Comparison of ENCODE assay signal across 20 cellular contexts in genomic region chr1:6592441-6592840, GRCh38. TPM values are rescaled to one million over a fixed set of nuclear protein-coding genes. Genes with fewer than 3 reads are reported as not detected.
DNase-seq lines count a peak whose midpoint lies in the region; ATAC-seq, FAIRE-seq and TF ChIP-seq lines count a peak whose summit lies in the region.
"Had no signal": no experiment of that assay in that cellular context is flagged by ENCODE, and none has a peak within 500 bp of the region (broad histone marks: within the 10 kb centered on the region; RNA-seq: fewer than 3 reads in every experiment).

No MANE protein-coding gene starts in this region.

- in situ Hi-C loops in HepG2 (cut with HindIII; ENCODE audit: extremely low pct_ligation_motif_present, low pct_unique_long_range_greater_than_20kb), result no loop called here

- FAIRE-seq in HepG2 (lab: Jason Lieb, UNC), result no peak
- FAIRE-seq in HTR-8/SVneo (lab: Jason Lieb, UNC), result no peak

- no peak overlapping the region for H3K27ac Mint-ChIP-seq in CD8-positive, alpha-beta memory T cell

- CTCF ChIA-PET in HepG2 (lab: Yijun Ruan, JAX; ENCODE audit: low intra/inter-chr PET ratio, low total read pairs), result no interaction called here
- CTCF ChIA-PET in CD8-positive, alpha-beta memory T cell (lab: Charles Lee), result interaction anchor here (1.1 kb wide), 1 partner anchor 104 kb away, joined by 3 read pairs; no protein-coding TSS in a partner anchor

- intact Hi-C loops in HepG2 (cut with micrococcal nuclease; ENCODE audit: unreplicated experiment), result no loop called here
- intact Hi-C loops in right lobe of liver (cut with DNase I), result no loop called here

- no peak for TF ChIP-seq CTCF in HepG2 (CRISPR knock-in tag; IDR thresholded peaks at IDR 0.05)
- TF ChIP-seq CTCF in right lobe of liver (IDR thresholded peaks at IDR 0.05), result no peak

- H3K4me1 ChIP-seq in HepG2 (ENCODE audit: insufficient read depth, low read length), result peaks cover 10% of the 10 kb centered on the region
- peaks cover 0 to 13% (median 1%) of the 10 kb centered on the region in 4 donors for H3K4me1 ChIP-seq in right lobe of liver
- H3K4me1 ChIP-seq in CD8-positive, alpha-beta memory T cell (ENCODE audit: insufficient read depth, low read length), result peaks cover 37% of the 10 kb centered on the region

- H3K36me3 Mint-ChIP-seq in CD8-positive, alpha-beta memory T cell, result peaks cover 0 to 91% (median 4%) of the 10 kb centered on the region in 3 donors

- WGBS in HepG2 (ENCODE audit: low lambda C conversion rate), result 92% methylated on average over 4 of the region's 5 CpGs
- WGBS in right lobe of liver (ENCODE audit: insufficient coverage, low coverage, low lambda C conversion rate, missing lambda C conversion rate), result 40% methylated on average over 1 of the region's 5 CpGs

- ATAC-seq in HepG2 (no peak), right lobe of liver (no peak)

- DNase-seq in HepG2 (ENCODE audit: low spot score) (no peak), right lobe of liver (no peak), islet precursor cell (peak; percentile 40), HTR-8/SVneo (ENCODE audit: insufficient read length, low spot score) (no peak), NCI-H69 (lab: John Stamatoyannopoulos, UW) (no peak)
- no peak for DNase-seq in CD8-positive, alpha-beta memory T cell
- DNase-seq: ACHN; activated naive CD4-positive, alpha-beta T cell treated with anti-CD3 and anti-CD28 coated beads, Interleukin-2, amount 50 U/mL, for 16 hours; activated T-cell treated with anti-CD3 and anti-CD28 coated beads, Interleukin-2, amount 50 U/mL, for 48 hours; CD4-positive, CD25-positive, alpha-beta regulatory T cell; DMS79 treated with DMSO at 0.1 percent for 48 hours; NCI-H1105; NCI-H510A treated with DMSO at 0.1 percent for 48 hours; stimulated activated CD4-positive, alpha-beta T cell treated with anti-CD3 and anti-CD28 coated beads, Interleukin-15, amount 100 ng/mL, for 24 hours; stimulated activated naive CD4-positive, alpha-beta T cell treated with Interleukin-2 at 50 U/mL for 16 hours; T-helper 1 cell had no signal

- peaks cover 26 to 68% (median 28%) of the 10 kb centered on the region in 3 donors for H3K4me1 Mint-ChIP-seq in CD8-positive, alpha-beta memory T cell

- H3K27ac ChIP-seq in HepG2 (ENCODE audit: extremely low read length, insufficient read depth, low read length), result no peak overlapping the region
- H3K27ac ChIP-seq in right lobe of liver, result no peak overlapping the region
- H3K27ac ChIP-seq in CD8-positive, alpha-beta memory T cell (ENCODE audit: low read depth, low read length), result no peak overlapping the region
- H3K27ac ChIP-seq: upper lobe of left lung had no signal

- TF ChIP-seq POLR2A in HepG2 (IDR thresholded peaks at IDR 0.05; ENCODE audit: insufficient read depth in 1 of 2, low read depth in 2 of 2, low read length in 2 of 2), result no peak; a peak in 1 of 4 replicates
- no peak for TF ChIP-seq POLR2A in right lobe of liver (IDR thresholded peaks at IDR 0.05)

- H3K36me3 ChIP-seq in HepG2 (replicated peaks in 1 of 2; ENCODE audit: control insufficient read depth in 1 of 2, insufficient read depth in 2 of 2, low read length in 2 of 2) (peaks cover 41 to 83% of the 10 kb centered on the region in 2 experiments), right lobe of liver (peaks cover 0 to 89% (median 45%) of the 10 kb centered on the region in 4 donors)
- H3K36me3 ChIP-seq in CD8-positive, alpha-beta memory T cell (ENCODE audit: insufficient read depth, low read length), result peaks cover 44% of the 10 kb centered on the region

- no peak for TF ChIP-seq RAD21 in HepG2 (CRISPR knock-in tag; IDR thresholded peaks at IDR 0.05)

- BruUV-seq in HepG2 (replicated peaks; lab: Mats Ljungman, UMichigan), result no TSS peak

- no peaks in the 10 kb centered on the region for H3K9me3 Mint-ChIP-seq in CD8-positive, alpha-beta memory T cell
- H3K9me3 Mint-ChIP-seq: CD4-positive, CD25-positive, alpha-beta regulatory T cell had no signal

- H3K4me3 ChIP-seq in HepG2 (replicated peaks in 1 of 3; ENCODE audit: insufficient read depth in 1 of 3, low read depth in 2 of 3, low read length in 3 of 3) (no peak overlapping the region), right lobe of liver (no peak overlapping the region)
- no peak overlapping the region for H3K4me3 ChIP-seq in CD8-positive, alpha-beta memory T cell (ENCODE audit: low read length)
- H3K4me3 ChIP-seq: upper lobe of left lung had no signal

- H3K4me3 Mint-ChIP-seq in CD8-positive, alpha-beta memory T cell, result no peak overlapping the region
- H3K4me3 Mint-ChIP-seq: CD4-positive, CD25-positive, alpha-beta regulatory T cell had no signal

- H3K79me2 ChIP-seq in HepG2 (ENCODE audit: insufficient read depth, low read length), result peaks cover 16% of the 10 kb centered on the region

- H3K9ac ChIP-seq in HepG2 (ENCODE audit: insufficient read depth, low read depth, low read length), result no peak overlapping the region

- no peaks in the 10 kb centered on the region for H3K9me3 ChIP-seq in HepG2 (ENCODE audit: low read length)
- no peaks in the 10 kb centered on the region for H3K9me3 ChIP-seq in right lobe of liver
- no peaks in the 10 kb centered on the region for H3K9me3 ChIP-seq in CD8-positive, alpha-beta memory T cell (ENCODE audit: low read length)
- H3K9me3 ChIP-seq: upper lobe of left lung had no signal

- H3K4me2 ChIP-seq in HepG2 (ENCODE audit: low read depth, low read length), result no peak overlapping the region

- peaks cover 36% of the 10 kb centered on the region for H4K20me1 ChIP-seq in HepG2 (ENCODE audit: insufficient read depth, low read length)

- TF ChIP-seq EP300 in HepG2 (IDR thresholded peaks at IDR 0.05; ENCODE audit: low read depth in 2 of 2, low read length in 2 of 2), result no peak
- no peak for TF ChIP-seq EP300 in HepG2 (CRISPR knock-in tag; IDR thresholded peaks at IDR 0.05; ENCODE audit: borderline replicate concordance)

- no peaks in the 10 kb centered on the region for H3K27me3 Mint-ChIP-seq in CD8-positive, alpha-beta memory T cell

- H3K27me3 ChIP-seq in HepG2 (ENCODE audit: control insufficient read depth in 1 of 2, insufficient read depth in 2 of 2, low read length in 2 of 2) (no peaks in the 10 kb centered on the region), right lobe of liver (no peaks in the 10 kb centered on the region)
- H3K27me3 ChIP-seq in CD8-positive, alpha-beta memory T cell (ENCODE audit: insufficient read depth, low read length, poor library complexity, severe bottlenecking), result no peaks in the 10 kb centered on the region
- H3K27me3 ChIP-seq: upper lobe of left lung had no signal

- H2AFZ ChIP-seq in HepG2 (ENCODE audit: low read length), result no peak overlapping the region

- POLR2A ChIA-PET in HepG2 (lab: Yijun Ruan, JAX), result interaction anchor here (1.4 kb wide), 1 partner anchor 9 kb away, joined by 5 read pairs; no protein-coding TSS in a partner anchor
- POLR2A ChIA-PET in CD8-positive, alpha-beta memory T cell (lab: Charles Lee), result no interaction called here

RNA-seq across cellular contexts. Expression of gene KLHL21, which starts 10.2 kb away (rescaled TPM):
- total RNA-seq in HepG2 (2016; rRNA removed; fragmentation: Illumina TruSeq; extraction: Trizol) (20.9 and 25.0 TPM in 2 replicates), right lobe of liver (10 to 100 TPM; 12.1 to 24.6 (median 20.0) TPM)
- 4.1 and 5.1 TPM in 2 replicates for total RNA-seq in HepG2 (2016; cell fraction: cytosol; rRNA removed; fragmentation: Illumina TruSeq; extraction: Trizol; ENCODE audit: low read depth)
- 16.6 and 24.3 TPM in 2 replicates for total RNA-seq in HepG2 (2016; cell fraction: insoluble cytoplasmic fraction; rRNA removed; fragmentation: Illumina TruSeq; extraction: Trizol)
- 11.5 and 11.6 TPM in 2 replicates for total RNA-seq in HepG2 (2016; cell fraction: membrane; rRNA removed; fragmentation: Illumina TruSeq; extraction: Trizol)
- total RNA-seq in HepG2 (2016; cell fraction: nucleus; rRNA removed; fragmentation: Illumina TruSeq; extraction: Trizol), result 22.1 and 26.1 TPM in 2 replicates
- 14.8 and 19.9 TPM in 2 replicates for polyA plus RNA-seq in HepG2 (2011; rRNA removed)
- 10.9 and 14.4 TPM in 2 replicates for polyA plus RNA-seq in HepG2 (2011; cell fraction: cytosol; rRNA removed)
- polyA plus RNA-seq in HepG2 (2011; cell fraction: nucleus; rRNA removed), result 95.0 and 99.0 TPM in 2 replicates
- polyA plus RNA-seq in HepG2 (2012), result 13.7 and 34.6 TPM in 2 replicates
- 2.2 and 2.8 TPM in 2 replicates for polyA plus RNA-seq in HepG2 (2016; cell fraction: cytosol; fragmentation: Illumina TruSeq; extraction: Trizol; ENCODE audit: low read depth)
- 14.0 and 18.0 TPM in 2 replicates for polyA plus RNA-seq in HepG2 (2016; cell fraction: insoluble cytoplasmic fraction; fragmentation: Illumina TruSeq; extraction: Trizol; ENCODE audit: low read depth)
- polyA plus RNA-seq in HepG2 (2016; cell fraction: membrane; fragmentation: Illumina TruSeq; extraction: Trizol; ENCODE audit: low read depth), result 4.8 and 5.2 TPM in 2 replicates
- polyA plus RNA-seq in HepG2 (2016; cell fraction: nucleus; fragmentation: Illumina TruSeq; extraction: Trizol; ENCODE audit: insufficient read depth, low read depth), result 41.5 and 42.6 TPM in 2 replicates
- polyA minus RNA-seq in HepG2 (2011; rRNA and poly(A)+ RNA removed; ENCODE audit: low replicate concordance), result 28.3 and 69.9 TPM in 2 replicates
- 21.0 and 26.5 TPM in 2 replicates for polyA minus RNA-seq in HepG2 (2011; cell fraction: cytosol; rRNA and poly(A)+ RNA removed)
- polyA minus RNA-seq in HepG2 (2011; cell fraction: nucleus; rRNA and poly(A)+ RNA removed), result 34.2 and 40.8 TPM in 2 replicates
- 10 to 100 TPM; 36.4 to 37.3 TPM for total RNA-seq in CD8-positive, alpha-beta memory T cell
- polyA plus RNA-seq in CD8-positive, alpha-beta memory T cell, result 31.6 TPM

RNA-seq across cellular contexts. Expression of gene ZBTB48, which starts 12.6 kb away (rescaled TPM):
- total RNA-seq in HepG2 (2016; rRNA removed; fragmentation: Illumina TruSeq; extraction: Trizol) (13.8 and 17.1 TPM in 2 replicates), right lobe of liver (10 to 100 TPM in 4 of 6 experiments, 1 to 10 TPM in 2; 5.9 to 43.1 (median 19.5) TPM)
- total RNA-seq in HepG2 (2016; cell fraction: cytosol; rRNA removed; fragmentation: Illumina TruSeq; extraction: Trizol; ENCODE audit: low read depth), result 5.0 and 5.2 TPM in 2 replicates
- 8.3 and 21.5 TPM in 2 replicates for total RNA-seq in HepG2 (2016; cell fraction: insoluble cytoplasmic fraction; rRNA removed; fragmentation: Illumina TruSeq; extraction: Trizol)
- total RNA-seq in HepG2 (2016; cell fraction: membrane; rRNA removed; fragmentation: Illumina TruSeq; extraction: Trizol), result 5.7 and 8.8 TPM in 2 replicates
- 17.3 and 20.3 TPM in 2 replicates for total RNA-seq in HepG2 (2016; cell fraction: nucleus; rRNA removed; fragmentation: Illumina TruSeq; extraction: Trizol)
- polyA plus RNA-seq in HepG2 (2011; rRNA removed), result 13.0 and 18.1 TPM in 2 replicates
- 10.2 and 13.3 TPM in 2 replicates for polyA plus RNA-seq in HepG2 (2011; cell fraction: cytosol; rRNA removed)
- 62.4 and 69.3 TPM in 2 replicates for polyA plus RNA-seq in HepG2 (2011; cell fraction: nucleus; rRNA removed)
- 9.9 and 13.5 TPM in 2 replicates for polyA plus RNA-seq in HepG2 (2012)
- 3.7 and 4.2 TPM in 2 replicates for polyA plus RNA-seq in HepG2 (2016; cell fraction: cytosol; fragmentation: Illumina TruSeq; extraction: Trizol; ENCODE audit: low read depth)
- 7.6 TPM in 2 replicates for polyA plus RNA-seq in HepG2 (2016; cell fraction: insoluble cytoplasmic fraction; fragmentation: Illumina TruSeq; extraction: Trizol; ENCODE audit: low read depth)
- polyA plus RNA-seq in HepG2 (2016; cell fraction: membrane; fragmentation: Illumina TruSeq; extraction: Trizol; ENCODE audit: low read depth), result 5.0 and 5.6 TPM in 2 replicates
- polyA plus RNA-seq in HepG2 (2016; cell fraction: nucleus; fragmentation: Illumina TruSeq; extraction: Trizol; ENCODE audit: insufficient read depth, low read depth), result 44.7 and 51.5 TPM in 2 replicates
- polyA minus RNA-seq in HepG2 (2011; rRNA and poly(A)+ RNA removed; ENCODE audit: low replicate concordance), result 30.6 and 46.1 TPM in 2 replicates
- 4.3 and 8.8 TPM in 2 replicates for polyA minus RNA-seq in HepG2 (2011; cell fraction: cytosol; rRNA and poly(A)+ RNA removed)
- 18.5 and 19.6 TPM in 2 replicates for polyA minus RNA-seq in HepG2 (2011; cell fraction: nucleus; rRNA and poly(A)+ RNA removed)
- 10 to 100 TPM; 25.0 to 31.7 TPM for total RNA-seq in CD8-positive, alpha-beta memory T cell
- polyA plus RNA-seq in CD8-positive, alpha-beta memory T cell, result 24.1 TPM

RNA-seq across cellular contexts. Expression of gene PHF13, which starts 21.1 kb away (rescaled TPM):
- total RNA-seq in HepG2 (2016; rRNA removed; fragmentation: Illumina TruSeq; extraction: Trizol), result 7.4 and 8.4 TPM in 2 replicates
- total RNA-seq in HepG2 (2016; cell fraction: cytosol; rRNA removed; fragmentation: Illumina TruSeq; extraction: Trizol; ENCODE audit: low read depth), result 1.8 TPM in 2 replicates
- total RNA-seq in HepG2 (2016; cell fraction: insoluble cytoplasmic fraction; rRNA removed; fragmentation: Illumina TruSeq; extraction: Trizol), result 7.7 and 8.2 TPM in 2 replicates
- 5.3 and 5.8 TPM in 2 replicates for total RNA-seq in HepG2 (2016; cell fraction: membrane; rRNA removed; fragmentation: Illumina TruSeq; extraction: Trizol)
- total RNA-seq in HepG2 (2016; cell fraction: nucleus; rRNA removed; fragmentation: Illumina TruSeq; extraction: Trizol), result 8.5 and 10.6 TPM in 2 replicates
- 4.7 and 6.1 TPM in 2 replicates for polyA plus RNA-seq in HepG2 (2011; rRNA removed)
- 3.7 and 4.9 TPM in 2 replicates for polyA plus RNA-seq in HepG2 (2011; cell fraction: cytosol; rRNA removed)
- 9.9 and 12.6 TPM in 2 replicates for polyA plus RNA-seq in HepG2 (2011; cell fraction: nucleus; rRNA removed)
- 15.6 and 16.1 TPM in 2 replicates for polyA plus RNA-seq in HepG2 (2012)
- polyA plus RNA-seq in HepG2 (2016; cell fraction: cytosol; fragmentation: Illumina TruSeq; extraction: Trizol; ENCODE audit: low read depth), result 0.83 and 0.97 TPM in 2 replicates
- 9.5 and 10.6 TPM in 2 replicates for polyA plus RNA-seq in HepG2 (2016; cell fraction: insoluble cytoplasmic fraction; fragmentation: Illumina TruSeq; extraction: Trizol; ENCODE audit: low read depth)
- 2.9 and 3.0 TPM in 2 replicates for polyA plus RNA-seq in HepG2 (2016; cell fraction: membrane; fragmentation: Illumina TruSeq; extraction: Trizol; ENCODE audit: low read depth)
- polyA plus RNA-seq in HepG2 (2016; cell fraction: nucleus; fragmentation: Illumina TruSeq; extraction: Trizol; ENCODE audit: insufficient read depth, low read depth), result 19.2 and 19.9 TPM in 2 replicates
- 2.6 and 5.3 TPM in 2 replicates for polyA minus RNA-seq in HepG2 (2011; rRNA and poly(A)+ RNA removed; ENCODE audit: low replicate concordance)
- 4.9 and 7.5 TPM in 2 replicates for polyA minus RNA-seq in HepG2 (2011; cell fraction: cytosol; rRNA and poly(A)+ RNA removed)
- 4.2 and 4.7 TPM in 2 replicates for polyA minus RNA-seq in HepG2 (2011; cell fraction: nucleus; rRNA and poly(A)+ RNA removed)
- total RNA-seq in right lobe of liver, result 1 to 10 TPM; 2.7 to 6.2 (median 4.5) TPM
- total RNA-seq in CD8-positive, alpha-beta memory T cell, result 10 to 100 TPM; 12.5 to 14.0 TPM
- 4.9 TPM for polyA plus RNA-seq in CD8-positive, alpha-beta memory T cell

RNA-seq across cellular contexts. Expression of gene THAP3, which starts 32.2 kb away (rescaled TPM):
- total RNA-seq in HepG2 (2016; rRNA removed; fragmentation: Illumina TruSeq; extraction: Trizol), result 14.9 and 15.0 TPM in 2 replicates
- 9.0 and 9.7 TPM in 2 replicates for total RNA-seq in HepG2 (2016; cell fraction: cytosol; rRNA removed; fragmentation: Illumina TruSeq; extraction: Trizol; ENCODE audit: low read depth)
- 15.7 and 15.9 TPM in 2 replicates for total RNA-seq in HepG2 (2016; cell fraction: insoluble cytoplasmic fraction; rRNA removed; fragmentation: Illumina TruSeq; extraction: Trizol)
- total RNA-seq in HepG2 (2016; cell fraction: membrane; rRNA removed; fragmentation: Illumina TruSeq; extraction: Trizol), result 12.2 and 13.1 TPM in 2 replicates
- 12.6 and 13.1 TPM in 2 replicates for total RNA-seq in HepG2 (2016; cell fraction: nucleus; rRNA removed; fragmentation: Illumina TruSeq; extraction: Trizol)
- polyA plus RNA-seq in HepG2 (2011; rRNA removed), result 10.3 and 12.1 TPM in 2 replicates
- 7.0 and 10.7 TPM in 2 replicates for polyA plus RNA-seq in HepG2 (2011; cell fraction: cytosol; rRNA removed)
- 24.3 and 30.1 TPM in 2 replicates for polyA plus RNA-seq in HepG2 (2011; cell fraction: nucleus; rRNA removed)
- polyA plus RNA-seq in HepG2 (2012), result 8.1 and 8.4 TPM in 2 replicates
- 4.4 and 4.8 TPM in 2 replicates for polyA plus RNA-seq in HepG2 (2016; cell fraction: cytosol; fragmentation: Illumina TruSeq; extraction: Trizol; ENCODE audit: low read depth)
- polyA plus RNA-seq in HepG2 (2016; cell fraction: insoluble cytoplasmic fraction; fragmentation: Illumina TruSeq; extraction: Trizol; ENCODE audit: low read depth), result 11.7 and 12.3 TPM in 2 replicates
- polyA plus RNA-seq in HepG2 (2016; cell fraction: membrane; fragmentation: Illumina TruSeq; extraction: Trizol; ENCODE audit: low read depth), result 5.1 and 6.0 TPM in 2 replicates
- 24.7 and 27.0 TPM in 2 replicates for polyA plus RNA-seq in HepG2 (2016; cell fraction: nucleus; fragmentation: Illumina TruSeq; extraction: Trizol; ENCODE audit: insufficient read depth, low read depth)
- polyA minus RNA-seq in HepG2 (2011; rRNA and poly(A)+ RNA removed; ENCODE audit: low replicate concordance), result 17.1 and 18.0 TPM in 2 replicates
- polyA minus RNA-seq in HepG2 (2011; cell fraction: cytosol; rRNA and poly(A)+ RNA removed), result 3.2 and 4.4 TPM in 2 replicates
- 8.4 and 9.4 TPM in 2 replicates for polyA minus RNA-seq in HepG2 (2011; cell fraction: nucleus; rRNA and poly(A)+ RNA removed)
- 10 to 100 TPM in 4 of 6 experiments, 1 to 10 TPM in 2; 5.9 to 11.3 (median 10.3) TPM for total RNA-seq in right lobe of liver
- 10 to 100 TPM; 18.3 to 20.6 TPM for total RNA-seq in CD8-positive, alpha-beta memory T cell
- polyA plus RNA-seq in CD8-positive, alpha-beta memory T cell, result 24.0 TPM

RNA-seq across cellular contexts. Expression of gene TAS1R1, which starts 37.3 kb away (rescaled TPM):
- 0.98 and 1.4 TPM in 2 replicates for total RNA-seq in HepG2 (2016; rRNA removed; fragmentation: Illumina TruSeq; extraction: Trizol)
- total RNA-seq in HepG2 (2016; cell fraction: cytosol; rRNA removed; fragmentation: Illumina TruSeq; extraction: Trizol; ENCODE audit: low read depth), result 0.26 and 0.30 TPM in 2 replicates
- 1.4 and 1.7 TPM in 2 replicates for total RNA-seq in HepG2 (2016; cell fraction: insoluble cytoplasmic fraction; rRNA removed; fragmentation: Illumina TruSeq; extraction: Trizol)
- total RNA-seq in HepG2 (2016; cell fraction: membrane; rRNA removed; fragmentation: Illumina TruSeq; extraction: Trizol), result 1.1 and 2.0 TPM in 2 replicates
- 1.1 TPM in 2 replicates for total RNA-seq in HepG2 (2016; cell fraction: nucleus; rRNA removed; fragmentation: Illumina TruSeq; extraction: Trizol)
- 1.6 and 1.9 TPM in 2 replicates for polyA plus RNA-seq in HepG2 (2011; rRNA removed)
- polyA plus RNA-seq in HepG2 (2011; cell fraction: cytosol; rRNA removed), result 1.8 and 2.4 TPM in 2 replicates
- 0.93 and 1.9 TPM in 2 replicates for polyA plus RNA-seq in HepG2 (2011; cell fraction: nucleus; rRNA removed)
- polyA plus RNA-seq in HepG2 (2012), result 0.30 and 0.32 TPM in 2 replicates
- 0.71 and 0.72 TPM in 2 replicates for polyA plus RNA-seq in HepG2 (2016; cell fraction: cytosol; fragmentation: Illumina TruSeq; extraction: Trizol; ENCODE audit: low read depth)
- 0.81 and 1.2 TPM in 2 replicates for polyA plus RNA-seq in HepG2 (2016; cell fraction: insoluble cytoplasmic fraction; fragmentation: Illumina TruSeq; extraction: Trizol; ENCODE audit: low read depth)
- polyA plus RNA-seq in HepG2 (2016; cell fraction: membrane; fragmentation: Illumina TruSeq; extraction: Trizol; ENCODE audit: low read depth), result 1.2 TPM in 2 replicates
- polyA plus RNA-seq in HepG2 (2016; cell fraction: nucleus; fragmentation: Illumina TruSeq; extraction: Trizol; ENCODE audit: insufficient read depth, low read depth), result 1.9 and 2.5 TPM in 2 replicates
- 0.09 and 5.5 TPM in 2 replicates for polyA minus RNA-seq in HepG2 (2011; rRNA and poly(A)+ RNA removed; ENCODE audit: low replicate concordance)
- 0.79 and 1.3 TPM in 2 replicates for polyA minus RNA-seq in HepG2 (2011; cell fraction: cytosol; rRNA and poly(A)+ RNA removed)
- 0.26 and 1.2 TPM in 2 replicates for polyA minus RNA-seq in HepG2 (2011; cell fraction: nucleus; rRNA and poly(A)+ RNA removed)
- total RNA-seq in right lobe of liver, result under 1 TPM in 1 of 6 experiments, not detected in 5; 0.26 TPM
- total RNA-seq in CD8-positive, alpha-beta memory T cell, result not detected
- polyA plus RNA-seq in CD8-positive, alpha-beta memory T cell, result not detected
- total RNA-seq: CD4-positive, CD25-positive, alpha-beta regulatory T cell; HT-29; mesenteric fat pad had no signal
- polyA plus RNA-seq: neural cell had no signal
